Comparison of ENCODE assay signal across 24 cellular contexts in genomic region chrX:7720519-7720918, GRCh38.
"Had no signal": no experiment of that assay in that cellular context is flagged by ENCODE, and none has a peak within 500 bp of the region (broad histone marks: within the 10 kb centered on the region; RNA-seq: fewer than 3 reads in every experiment).

No MANE protein-coding gene starts in this region.

- H3K4me1 ChIP-seq: Peyer's patch, SJCRH30 had no signal

- H3K36me3 ChIP-seq: MG63, Peyer's patch, SJCRH30 had no signal

- H3K4me3 ChIP-seq: MG63, PC-9, Peyer's patch, SJCRH30 had no signal

- H3K27me3 ChIP-seq: MG63, Peyer's patch, SJCRH30 had no signal

- ATAC-seq: Right ventricle myocardium inferior, SK-N-SH treated with all-trans-retinoic acid at 6 μM for 48 hours had no signal

- H3K27ac ChIP-seq: PC-9, Peyer's patch, SJCRH30 had no signal

- H3K4me2 ChIP-seq: PC-9 had no signal

- H3K9me3 ChIP-seq: MG63, Peyer's patch, SJCRH30 had no signal

- H2AFZ ChIP-seq: PC-9 had no signal

- DNase-seq: IMR-90; Karpas-422; KG1; MG63; NCI-H1092; NCI-H1105 treated with DMSO at 0.1 percent for 48 hours; NCI-H1417 treated with DMSO at 0.1 percent for 48 hours; NCI-H146; NCI-H1694 treated with DMSO at 0.1 percent for 48 hours; NCI-H1930; NCI-H2081; NCI-H2107; NCI-H2227 treated with DMSO at 0.1 percent for 48 hours; NCI-H524; NCI-H526 treated with DMSO at 0.1 percent for 48 hours; NCI-H748 treated with DMSO at 0.1 percent for 48 hours; NK-92 treated with Interleukin-12 subunit alpha and Interleukin-12 subunit beta, amount 100 ng/mL, for 24 hours; OCI-M1; PC-9; Peyer's patch; SHP77 treated with DMSO at 0.1 percent for 48 hours; SJCRH30 had no signal
